Comparison of ENCODE assay signal across 13 cellular contexts in the genomic region with DNA sequence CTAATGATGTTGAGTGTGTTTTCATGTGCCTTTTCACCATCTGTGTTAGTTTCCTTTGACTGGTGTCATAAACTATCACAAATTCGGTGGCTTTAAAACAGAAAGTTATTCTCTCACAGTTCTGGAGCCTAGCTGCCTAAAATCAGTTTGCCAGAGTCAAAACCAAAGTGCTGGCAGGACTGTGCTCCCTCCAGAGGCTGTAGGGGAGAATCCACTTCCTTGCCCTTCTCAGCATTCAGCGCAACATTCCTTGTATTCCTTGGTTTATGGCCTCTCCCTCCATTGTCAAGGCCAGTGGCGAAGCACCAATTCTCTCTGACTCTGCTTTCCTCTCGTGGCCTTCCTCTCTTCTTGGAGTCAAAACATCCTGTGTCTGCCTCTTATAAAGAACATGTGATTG.
DNase-seq lines count a peak whose midpoint lies in the region; ATAC-seq and TF ChIP-seq lines count a peak whose summit lies in the region.
"Had no signal": no experiment of that assay in that cellular context is flagged by ENCODE, and none has a peak within 500 bp of the region (broad histone marks: within the 10 kb centered on the region; RNA-seq: fewer than 3 reads in every experiment).

No MANE protein-coding gene starts in this region.

- ATAC-seq in GM19455 (IDR thresholded peaks at IDR 0.05; ENCODE audit: unreplicated experiment), result no peak

- no peaks in the 10 kb centered on the region for H3K4me1 Mint-ChIP-seq in HFFc6 (ENCODE audit: low read depth)
- H3K4me1 Mint-ChIP-seq: activated CD4-positive, alpha-beta memory T cell treated with anti-CD3 and anti-CD28 coated beads, Interleukin-2, amount 10 ng/mL, durations not matched to agents 7 days and 5 days; CD4-positive, alpha-beta memory T cell had no signal

- 0 out of 2 replicates have a peak, but pooled peaks cover 5% of the 10 kb centered on the region for H3K36me3 Mint-ChIP-seq in HFFc6 (ENCODE audit: low read depth)
- H3K36me3 Mint-ChIP-seq: CD4-positive, alpha-beta memory T cell had no signal

- H3K4me3 ChIP-seq in AG04449 (ENCODE audit: low read depth, low read length) (peak overlapping the region; percentile 38), choroid plexus epithelial cell (ENCODE audit: low read depth, low read length) (no peak overlapping the region), MG63 (no peak overlapping the region)
- H3K4me3 ChIP-seq: prostate gland had no signal

- peaks cover 39% of the 10 kb centered on the region for H3K9me3 Mint-ChIP-seq in HFFc6
- H3K9me3 Mint-ChIP-seq: activated CD4-positive, alpha-beta memory T cell treated with anti-CD3 and anti-CD28 coated beads, Interleukin-2, amount 10 ng/mL, durations not matched to agents 7 days and 5 days had no signal

- H3K36me3 ChIP-seq in MG63, result no peaks in the 10 kb centered on the region
- H3K36me3 ChIP-seq: prostate gland had no signal

- peak; percentile 80 for TF ChIP-seq CTCF in AG04449 (IDR thresholded peaks at IDR 0.05; ENCODE audit: insufficient read depth, low read length, missing control alignments)
- TF ChIP-seq CTCF in choroid plexus epithelial cell (conservative IDR thresholded peaks at IDR 0.05; ENCODE audit: low read depth, low read length), result peak; percentile 78
- no peak for TF ChIP-seq CTCF in HFFc6 (IDR thresholded peaks at IDR 0.05)

- peaks cover 2% of the 10 kb centered on the region; the same call in 1 of the 2 replicates for H3K9me3 ChIP-seq in MG63
- H3K9me3 ChIP-seq: prostate gland had no signal

- POLR2A ChIA-PET in AG04449 (lab: Yijun Ruan, JAX) (no interaction called here), HEK293T (lab: Yijun Ruan, JAX) (interaction anchor here (0.6 kb wide), 1 partner anchor 19 kb away, joined by 3 read pairs; no protein-coding TSS in a partner anchor)

- H3K27me3 Mint-ChIP-seq in HFFc6 (ENCODE audit: insufficient read depth), result no peaks in the 10 kb centered on the region
- H3K27me3 Mint-ChIP-seq: activated CD4-positive, alpha-beta memory T cell treated with anti-CD3 and anti-CD28 coated beads, Interleukin-2, amount 10 ng/mL, durations not matched to agents 7 days and 5 days; CD4-positive, alpha-beta memory T cell had no signal

- no peak overlapping the region for H3K27ac Mint-ChIP-seq in HFFc6
- H3K27ac Mint-ChIP-seq: activated CD4-positive, alpha-beta memory T cell treated with anti-CD3 and anti-CD28 coated beads, Interleukin-2, amount 10 ng/mL, durations not matched to agents 7 days and 5 days; CD4-positive, alpha-beta memory T cell had no signal

- CTCF ChIA-PET in AG04449 (lab: Yijun Ruan, JAX), result interaction anchor here (0.6 to 1.5 kb wide), 8 partner anchors 8 to 437 kb away, joined by 3 to 5 read pairs (median 3); no protein-coding TSS in a partner anchor
- CTCF ChIA-PET in HEK293T (lab: Yijun Ruan, JAX), result interaction anchor here (0.5 to 0.6 kb wide), 2 partner anchors 224 to 621 kb away, joined by 3 read pairs; no protein-coding TSS in a partner anchor

- H3K27me3 ChIP-seq in MG63, result no peaks in the 10 kb centered on the region

- DNase-seq in AG04449 (ENCODE audit: low read depth, low spot score), result no peak
- peak; percentile 10 for DNase-seq in HEK293T (ENCODE audit: extremely low spot score)
- DNase-seq in choroid plexus epithelial cell (ENCODE audit: low read depth), result peak; percentile 62
- peak; percentile 88 for DNase-seq in islet precursor cell
- no peak for DNase-seq in HFFc6
- DNase-seq in MG63, result no peak
- DNase-seq in NCI-H1930 (lab: John Stamatoyannopoulos, UW), result no peak
- DNase-seq: activated CD4-positive, alpha-beta memory T cell treated with anti-CD3 and anti-CD28 coated beads, Interleukin-2, amount 10 ng/mL, durations not matched to agents 7 days and 5 days; amniotic stem cell; CD4-positive, alpha-beta memory T cell; NCI-H1092 had no signal

- H3K4me3 Mint-ChIP-seq in HFFc6, result no peak overlapping the region
- H3K4me3 Mint-ChIP-seq: activated CD4-positive, alpha-beta memory T cell treated with anti-CD3 and anti-CD28 coated beads, Interleukin-2, amount 10 ng/mL, durations not matched to agents 7 days and 5 days; CD4-positive, alpha-beta memory T cell had no signal

TF ChIP-seq in HEK293T, 16 proteins besides CTCF, POLR2A, EP300 and RAD21:
- no peak for TF ChIP-seq FOXA1 (IDR thresholded peaks at IDR 0.05)
- no peak for TF ChIP-seq TARDBP (IDR thresholded peaks at IDR 0.05)
- no peak for TF ChIP-seq CTBP1 (IDR thresholded peaks at IDR 0.05; ENCODE audit: borderline replicate concordance)
- no peak for TF ChIP-seq FOXM1 (IDR thresholded peaks at IDR 0.05; ENCODE audit: borderline replicate concordance)
- TF ChIP-seq SP1 (IDR thresholded peaks at IDR 0.05), result no peak
- TF ChIP-seq SUZ12 (IDR thresholded peaks at IDR 0.05), result no peak
- no peak for TF ChIP-seq ARNT (IDR thresholded peaks at IDR 0.05)
- no peak for TF ChIP-seq ELF4 (IDR thresholded peaks at IDR 0.05)
- TF ChIP-seq LEF1 (IDR thresholded peaks at IDR 0.05; ENCODE audit: borderline replicate concordance), result no peak
- TF ChIP-seq FOXK2 (IDR thresholded peaks at IDR 0.05), result no peak
- no peak for TF ChIP-seq L3MBTL2 (conservative IDR thresholded peaks at IDR 0.05)
- TF ChIP-seq ZNF384 (IDR thresholded peaks at IDR 0.05), result no peak
- no peak for TF ChIP-seq HDGF (IDR thresholded peaks at IDR 0.05; ENCODE audit: borderline replicate concordance)
- TF ChIP-seq, protein P1, sequence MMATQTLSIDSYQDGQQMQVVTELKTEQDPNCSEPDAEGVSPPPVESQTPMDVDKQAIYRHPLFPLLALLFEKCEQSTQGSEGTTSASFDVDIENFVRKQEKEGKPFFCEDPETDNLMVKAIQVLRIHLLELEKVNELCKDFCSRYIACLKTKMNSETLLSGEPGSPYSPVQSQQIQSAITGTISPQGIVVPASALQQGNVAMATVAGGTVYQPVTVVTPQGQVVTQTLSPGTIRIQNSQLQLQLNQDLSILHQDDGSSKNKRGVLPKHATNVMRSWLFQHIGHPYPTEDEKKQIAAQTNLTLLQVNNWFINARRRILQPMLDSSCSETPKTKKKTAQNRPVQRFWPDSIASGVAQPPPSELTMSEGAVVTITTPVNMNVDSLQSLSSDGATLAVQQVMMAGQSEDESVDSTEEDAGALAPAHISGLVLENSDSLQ (IDR thresholded peaks at IDR 0.05), result no peak
- no peak for TF ChIP-seq BHLHE40 (IDR thresholded peaks at IDR 0.05; ENCODE audit: borderline replicate concordance)
- no peak for TF ChIP-seq NFRKB (IDR thresholded peaks at IDR 0.05)
TF ChIP-seq in HEK293T: peak in this region for 0.

Comparison
In these comparisons a context has a peak if more than half of its experiments do, and no peak if none do; other contexts are left out.
1. DNase-seq: peak in HEK293T (single experiment), choroid plexus epithelial cell (single experiment) and islet precursor cell (single experiment); none in AG04449 (single experiment), HFFc6 (single experiment), MG63 (single experiment) and NCI-H1930 (0 of 2).